Comparison of ENCODE assay signal across 9 cellular contexts in the genomic region with DNA sequence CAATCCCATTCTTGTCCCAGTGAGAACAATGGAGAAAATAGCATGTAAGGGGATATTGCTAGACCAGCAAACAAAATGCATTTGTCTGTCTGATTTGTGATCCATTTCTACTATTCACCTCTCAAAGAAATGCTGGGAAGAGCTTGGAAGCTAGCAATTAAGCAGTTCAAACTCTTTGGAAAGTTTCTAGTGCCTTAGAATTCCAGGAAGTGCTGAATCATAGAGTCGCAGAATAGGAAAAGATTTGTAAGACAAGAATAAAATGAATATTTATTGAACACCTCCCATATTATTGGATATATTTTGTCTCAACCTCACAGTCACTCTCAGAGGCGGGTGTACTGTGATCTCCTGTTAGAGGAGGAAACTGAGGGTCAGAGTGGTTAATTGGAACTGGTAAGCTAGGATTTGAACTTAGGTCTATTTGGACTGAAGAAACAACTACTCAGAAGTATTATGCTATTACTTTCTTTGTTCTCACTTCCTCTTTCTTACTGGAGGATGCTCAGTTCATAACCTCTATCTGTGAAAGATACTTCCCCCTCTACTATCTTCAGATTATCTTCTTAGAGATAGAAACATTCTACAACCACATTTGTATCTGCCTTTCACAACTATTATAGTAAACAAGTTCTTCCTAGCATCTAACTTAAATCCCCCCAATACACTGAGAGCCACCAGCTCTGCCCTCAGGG.
A peak's percentile ranks its signal among the peaks of the same experiment; 100 is the strongest.
DNase-seq lines count a peak whose midpoint lies in the region; ATAC-seq, FAIRE-seq and TF ChIP-seq lines count a peak whose summit lies in the region.
"Had no signal": no experiment of that assay in that cellular context is flagged by ENCODE, and none has a peak within 500 bp of the region (broad histone marks: within the 10 kb centered on the region; RNA-seq: fewer than 3 reads in every experiment).

No MANE protein-coding gene starts in this region.

- H4K20me1 ChIP-seq in GM12878 (ENCODE audit: control insufficient read depth, insufficient read depth): no peaks in the 10 kb centered on the region

- RAD21 ChIA-PET in GM12878 (lab: Charles Lee; ENCODE audit: unreplicated experiment): interaction anchor here (0.6 to 7.0 kb wide), 20 partner anchors 10 to 870 kb away, joined by 3 to 36 read pairs (median 6); a partner anchor contains a TSS

- H3K4me3 ChIP-seq in GM06990 (replicated peaks; ENCODE audit: low read depth, low read length): no peak overlapping the region
- H3K4me3 ChIP-seq in GM12878: peak overlapping the region; percentile 34
- no peak overlapping the region for H3K4me3 ChIP-seq in effector memory CD4-positive, alpha-beta T cell (ENCODE audit: insufficient read depth, low read depth, low read length, poor library complexity, severe bottlenecking)

- H3K9ac ChIP-seq in GM12878 (ENCODE audit: control insufficient read depth, insufficient read depth, low read length): no peak overlapping the region; the same call in 1 of the 2 replicates

- DNase-seq in GM06990 (ENCODE audit: extremely low read depth, insufficient read length) (peak; percentile 43), GM12878 (ENCODE audit: low read depth, low spot score) (no peak), posterior cingulate gyrus (no peak), 8988T (no peak)
- DNase-seq in effector memory CD4-positive, alpha-beta T cell: no peak
- DNase-seq in stimulated activated CD4-positive, alpha-beta T cell treated with anti-CD3 and anti-CD28 coated beads, Interleukin-4, amount 100 ng/mL, for 4 hours: no peak

- ATAC-seq in GM21390 (IDR thresholded peaks at IDR 0.05; ENCODE audit: unreplicated experiment) (peak; percentile 78), HG03196 (IDR thresholded peaks at IDR 0.05; ENCODE audit: unreplicated experiment) (peak; percentile 72), GM12878 (peak; percentile 82)

- peaks cover 20% of the 10 kb centered on the region for H3K36me3 ChIP-seq in GM06990 (ENCODE audit: control insufficient read depth, insufficient read depth, low read length)
- H3K36me3 ChIP-seq in GM12878 (ENCODE audit: control insufficient read depth in 2 of 2, insufficient read depth in 2 of 2, low read length in 1 of 2): peaks cover 5 to 36% of the 10 kb centered on the region in 2 experiments
- no peaks in the 10 kb centered on the region for H3K36me3 ChIP-seq in effector memory CD4-positive, alpha-beta T cell (ENCODE audit: control insufficient read depth, insufficient read depth, low read length)

- WGBS in GM12878 (ENCODE audit: insufficient coverage, insufficient replicate concordance, low lambda C conversion rate, missing lambda C conversion rate): 48% methylated on average over 2 of the region's 2 CpGs

- H3K79me2 ChIP-seq in GM12878 (ENCODE audit: control insufficient read depth, insufficient read depth, low read length): peaks cover 64% of the 10 kb centered on the region

- SMC1A ChIA-PET in GM12878 (lab: Charles Lee; ENCODE audit: uncharacterized antibody, unreplicated experiment): interaction anchor here (0.7 to 10.7 kb wide), 25 partner anchors 9 to 1607 kb away, joined by 3 to 98 read pairs (median 5); a partner anchor contains a TSS

- H3K4me2 ChIP-seq in GM12878 (ENCODE audit: control insufficient read depth, insufficient read depth): peak overlapping the region; percentile 60

- POLR2A ChIA-PET in GM12878 (lab: Charles Lee): interaction anchor here (0.8 to 1.3 kb wide), 3 partner anchors 9 to 799 kb away, joined by 3 to 4 read pairs (median 3); a partner anchor contains a TSS

- TF ChIP-seq EP300 in GM12878 (IDR thresholded peaks at IDR 0.05; ENCODE audit: borderline replicate concordance in 1 of 2, control insufficient read depth in 1 of 2, low read depth in 2 of 2, low read length in 2 of 2): peak in 1 of 2 experiments; percentile 79; a peak in 2 of 4 replicates

- peak overlapping the region; percentile 68 for H3K27ac ChIP-seq in GM12878 (ENCODE audit: control insufficient read depth, insufficient read depth)
- no peak overlapping the region for H3K27ac ChIP-seq in effector memory CD4-positive, alpha-beta T cell (ENCODE audit: insufficient read depth, low read length, poor library complexity, severe bottlenecking)

- in situ Hi-C loops in GM12878 (cut with MboI): loop anchor here (25.0 kb wide), 1 partner anchor 1596 kb away; no protein-coding TSS in a partner anchor

- no peak for FAIRE-seq in GM12878 (lab: Jason Lieb, UNC)
- FAIRE-seq: endometrium had no signal

- H3K4me1 ChIP-seq in GM12878 (ENCODE audit: control insufficient read depth, insufficient read depth, low read length): peaks cover 57% of the 10 kb centered on the region
- H3K4me1 ChIP-seq in effector memory CD4-positive, alpha-beta T cell (ENCODE audit: control insufficient read depth, insufficient read depth, low read length, poor library complexity, severe bottlenecking): no peaks in the 10 kb centered on the region

- H3K9me3 ChIP-seq in GM12878 (replicated peaks; ENCODE audit: control insufficient read depth, insufficient read depth, low read length): no peaks in the 10 kb centered on the region
- no peaks in the 10 kb centered on the region for H3K9me3 ChIP-seq in effector memory CD4-positive, alpha-beta T cell (ENCODE audit: control insufficient read depth, low read length)

- TF ChIP-seq CTCF in GM06990 (IDR thresholded peaks at IDR 0.05; ENCODE audit: insufficient read depth, low read length, poor library complexity, severe bottlenecking) (no peak), GM12878 (IDR thresholded peaks at IDR 0.05 in 2 of 3, conservative IDR thresholded peaks at IDR 0.05 in 1 of 3; ENCODE audit: control insufficient read depth in 2 of 3, extremely low read depth in 1 of 3, insufficient read depth in 1 of 3, low read depth in 3 of 3, low read length in 3 of 3) (no peak)

- no peaks in the 10 kb centered on the region for H3K27me3 ChIP-seq in GM06990 (replicated peaks; ENCODE audit: control insufficient read depth, insufficient read depth, low read length)
- H3K27me3 ChIP-seq in GM12878 (replicated peaks in 1 of 2; ENCODE audit: control insufficient read depth in 2 of 2, insufficient read depth in 2 of 2, low read length in 1 of 2): no peaks in the 10 kb centered on the region
- H3K27me3 ChIP-seq in effector memory CD4-positive, alpha-beta T cell (replicated peaks; ENCODE audit: control insufficient read depth, insufficient read depth, low read length, poor library complexity, severe bottlenecking): no peaks in the 10 kb centered on the region

- BruUV-seq in GM12878 (replicated peaks; lab: Mats Ljungman, UMichigan): no TSS peak

- CTCF ChIA-PET in GM12878 (lab: Yijun Ruan, JAX): interaction anchor here (0.9 to 7.9 kb wide), 23 partner anchors 10 to 870 kb away, joined by 3 to 72 read pairs (median 6); a partner anchor contains a TSS

- TF ChIP-seq POLR2A in GM12878 (IDR thresholded peaks at IDR 0.05; ENCODE audit: low read depth, low read length): no peak

- intact Hi-C loops in GM12878 (cut with micrococcal nuclease; ENCODE audit: unreplicated experiment): loop anchor here (10.0 kb wide), 1 partner anchor 363 kb away; no protein-coding TSS in a partner anchor
- intact Hi-C loops in posterior cingulate gyrus (cut with DNase I): loop anchor here (5.0 kb wide), 1 partner anchor 541 kb away; a partner anchor contains a TSS

- H2AFZ ChIP-seq in GM12878 (ENCODE audit: control insufficient read depth, low read depth, low read length): no peak overlapping the region

- TF ChIP-seq RAD21 in GM12878 (IDR thresholded peaks at IDR 0.05; ENCODE audit: insufficient read depth, low read depth, low read length): no peak

TF ChIP-seq in GM12878, 131 proteins besides CTCF, POLR2A, EP300 and RAD21 (continues in another document):
- TF ChIP-seq CHD2 (IDR thresholded peaks at IDR 0.05; ENCODE audit: borderline replicate concordance, low read depth, low read length) (peak; percentile 45; the same call in 1 of the 2 replicates), CBX5 (IDR thresholded peaks at IDR 0.05; ENCODE audit: low read depth) (0 out of 2 replicates have a peak, but pooled peaks have one; percentile 54), NR2F1 (conservative IDR thresholded peaks at IDR 0.05) (peak; percentile 38; the same call in 1 of the 2 replicates), RUNX3 (IDR thresholded peaks at IDR 0.05; ENCODE audit: low read length) (peak; percentile 15; the same call in 1 of the 2 replicates), BCL11A (IDR thresholded peaks at IDR 0.05; ENCODE audit: low read depth, low read length) (no peak), IKZF2 (IDR thresholded peaks at IDR 0.05) (peak in 1 of 2 experiments; percentile 59; a peak in 3 of 4 replicates), SPI1 (IDR thresholded peaks at IDR 0.05; ENCODE audit: borderline replicate concordance, insufficient read depth, low read depth, low read length) (peak; percentile 99), PAX5 (IDR thresholded peaks at IDR 0.05; ENCODE audit: borderline replicate concordance, low read depth, low read length) (no peak), NFIC (IDR thresholded peaks at IDR 0.05; ENCODE audit: low read depth, low read length) (peak; percentile 49), ZBED1 (IDR thresholded peaks at IDR 0.05; ENCODE audit: borderline replicate concordance) (0 out of 2 replicates have a peak, but pooled peaks have one; percentile 21), SREBF2 (IDR thresholded peaks at IDR 0.05; ENCODE audit: low read length) (no peak)
